In genomic region chr11:17276236-17277023, GRCh38 we compare ENCODE assay signal across 1 cellular context.
TF ChIP-seq lines count a peak whose summit lies in the region.

NUCB2 (plus strand) TSS chr11:17276739; CDS start chr11:17295324, 18,585 bp downstream.

TF ChIP-seq in HepG2, 621 proteins besides CTCF, POLR2A, EP300 and RAD21 (continued from another document and continues in another):
- TF ChIP-seq HNF1A (IDR thresholded peaks at IDR 0.05; ENCODE audit: low read depth) (no peak), HNF1A (CRISPR knock-in tag; IDR thresholded peaks at IDR 0.05; ENCODE audit: borderline replicate concordance) (0 out of 2 replicates have a peak, but pooled peaks have one; percentile 35), NCOA2 (CRISPR knock-in tag; IDR thresholded peaks at IDR 0.05) (no peak), PRDM10 (CRISPR knock-in tag; IDR thresholded peaks at IDR 0.05; ENCODE audit: low read depth) (peak; percentile 71; the same call in 1 of the 2 replicates), U2AF2 (IDR thresholded peaks at IDR 0.05; ENCODE audit: low read depth, low read length) (0 out of 2 replicates have a peak, but pooled peaks have one; percentile 71), MEIS1 (CRISPR knock-in tag; IDR thresholded peaks at IDR 0.05; ENCODE audit: borderline replicate concordance) (peak; percentile 85), POLR2AphosphoS5 (IDR thresholded peaks at IDR 0.05; ENCODE audit: low read depth, low read length) (peak; percentile 59), ZFP36 (IDR thresholded peaks at IDR 0.05; ENCODE audit: borderline replicate concordance, low read depth, low read length, partially characterized antibody) (no peak), TARDBP (CRISPR knock-in tag; IDR thresholded peaks at IDR 0.05) (peak; percentile 65; the same call in 1 of the 2 replicates), ZNF709 (CRISPR knock-in tag; IDR thresholded peaks at IDR 0.05) (no peak; the same call in none of the 2 replicates), TAF15 (IDR thresholded peaks at IDR 0.05; ENCODE audit: low read depth, low read length, poor library complexity, severe bottlenecking) (peak; percentile 50), POGZ (CRISPR knock-in tag; IDR thresholded peaks at IDR 0.05) (peak; percentile 88; the same call in 1 of the 2 replicates), CHCHD3 (CRISPR knock-in tag; IDR thresholded peaks at IDR 0.05) (0 out of 2 replicates have a peak, but pooled peaks have one; percentile 29), KIAA2018 (CRISPR knock-in tag; IDR thresholded peaks at IDR 0.05; ENCODE audit: borderline replicate concordance) (peak; percentile 18; the same call in 1 of the 2 replicates), ZNF326 (CRISPR knock-in tag; IDR thresholded peaks at IDR 0.05; ENCODE audit: borderline replicate concordance) (no peak), ZNF83 (CRISPR knock-in tag; IDR thresholded peaks at IDR 0.05; ENCODE audit: borderline replicate concordance) (no peak), YEATS2 (CRISPR knock-in tag; IDR thresholded peaks at IDR 0.05; ENCODE audit: borderline replicate concordance) (peak; percentile 83), DMTF1 (CRISPR knock-in tag; IDR thresholded peaks at IDR 0.05) (no peak), SUZ12 (IDR thresholded peaks at IDR 0.05; ENCODE audit: low read depth, low read length) (no peak), HDAC1 (CRISPR knock-in tag; IDR thresholded peaks at IDR 0.05) (peak; percentile 77), ZNF724P (CRISPR knock-in tag; IDR thresholded peaks at IDR 0.05; ENCODE audit: borderline replicate concordance) (no peak), MXD1 (CRISPR knock-in tag; IDR thresholded peaks at IDR 0.05) (peak; percentile 72), RAD51 (IDR thresholded peaks at IDR 0.05; ENCODE audit: borderline replicate concordance) (no peak), TFDP1 (CRISPR knock-in tag; IDR thresholded peaks at IDR 0.05; ENCODE audit: borderline replicate concordance) (peak; percentile 79), KAT7 (CRISPR knock-in tag; IDR thresholded peaks at IDR 0.05; ENCODE audit: borderline replicate concordance) (peak; percentile 36; the same call in 1 of the 2 replicates), MYNN (CRISPR knock-in tag; IDR thresholded peaks at IDR 0.05; ENCODE audit: low read depth) (no peak), SKIL (CRISPR knock-in tag; IDR thresholded peaks at IDR 0.05; ENCODE audit: borderline replicate concordance) (no peak), ZMAT5 (CRISPR knock-in tag; IDR thresholded peaks at IDR 0.05; ENCODE audit: borderline replicate concordance, low read depth) (no peak), ZNF552 (CRISPR knock-in tag; IDR thresholded peaks at IDR 0.05; ENCODE audit: borderline replicate concordance) (no peak), ATM (IDR thresholded peaks at IDR 0.05; ENCODE audit: borderline replicate concordance) (no peak), MXI1 (IDR thresholded peaks at IDR 0.05; ENCODE audit: borderline replicate concordance, low read depth, low read length) (peak; percentile 90; the same call in 2 of the 3 replicates), HES4 (CRISPR knock-in tag; IDR thresholded peaks at IDR 0.05; ENCODE audit: borderline replicate concordance) (no peak; the same call in 1 of the 2 replicates)
